ENCODE assay signal across 25 cellular contexts in the genomic region with DNA sequence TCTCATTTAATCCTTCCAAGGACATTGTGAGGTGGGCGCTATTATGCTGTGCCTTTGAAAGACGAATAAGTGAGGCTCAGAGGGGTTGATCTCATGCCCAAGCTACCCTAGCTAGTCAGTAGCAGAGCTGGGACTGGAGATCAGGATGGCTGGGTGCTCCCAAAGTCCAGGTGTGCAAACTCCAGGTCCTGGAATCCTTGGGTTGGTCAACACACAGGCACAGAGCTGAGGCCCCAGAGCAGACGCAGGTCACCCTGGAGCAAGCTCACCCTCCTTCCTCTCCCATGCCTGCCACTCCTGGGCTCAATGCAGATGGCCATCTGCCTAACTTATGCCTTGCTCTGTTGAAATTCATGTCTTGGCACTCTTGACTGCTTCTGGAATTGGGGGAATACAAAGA.
"Had no signal": no experiment of that assay in that cellular context is flagged by ENCODE, and none has a peak within 500 bp of the region (broad histone marks: within the 10 kb centered on the region; RNA-seq: fewer than 3 reads in every experiment).

No MANE protein-coding gene starts in this region.

- H3K4me3 Mint-ChIP-seq: activated T-cell treated with anti-CD3 and anti-CD28 coated beads, Interleukin-2, amount 50 U/mL, for 72 hours; effector memory CD8-positive, alpha-beta T cell; natural killer cell treated with Interleukin-12 subunit alpha and Interleukin-12 subunit beta and Interleukin-15 and Interleukin-18, amount 100 ng/mL, for 72 hours; T-helper 2 cell treated with Interferon-gamma antibody and Interleukin-4, amounts not matched to agents 5 μg/mL and 100 μg/mL, for 36 hours had no signal

- H3K36me3 ChIP-seq: breast epithelium, gastroesophageal sphincter, heart right ventricle, left ventricle myocardium inferior, neutrophil, ovary, prostate gland, spleen, tibial nerve had no signal

- DNase-seq: activated CD4-positive, alpha-beta T cell treated with anti-CD3 and anti-CD28 coated beads for 4 hours; activated CD4-positive, alpha-beta T cell treated with anti-CD3 and anti-CD28 coated beads, Interleukin-2, amount 50 U/mL, for 4 hours; activated naive CD4-positive, alpha-beta T cell; activated T-cell treated with anti-CD3 and anti-CD28 coated beads for 4 hours; activated T-cell treated with anti-CD3 and anti-CD28 coated beads, Interleukin-2, amount 50 U/mL, for 72 hours; dorsolateral prefrontal cortex; effector memory CD8-positive, alpha-beta T cell; erythroblast; heart right ventricle; kidney glomerular epithelial cell; left ventricle myocardium inferior; mucosa of descending colon; ovary; spleen; stimulated activated naive CD4-positive, alpha-beta T cell; T-helper 1 cell had no signal

- H3K9me3 Mint-ChIP-seq: activated naive CD4-positive, alpha-beta T cell treated with anti-CD3 and anti-CD28 coated beads, Interleukin-2, amount 50 U/mL, for 72 hours; activated T-cell treated with anti-CD3 and anti-CD28 coated beads, Interleukin-2, amount 50 U/mL, for 72 hours; effector memory CD8-positive, alpha-beta T cell; natural killer cell treated with Interleukin-12 subunit alpha and Interleukin-12 subunit beta and Interleukin-15 and Interleukin-18, amount 100 ng/mL, for 72 hours; T-helper 2 cell treated with Interferon-gamma antibody and Interleukin-4, amounts not matched to agents 5 μg/mL and 100 μg/mL, for 36 hours had no signal

- FAIRE-seq: colon had no signal

- H3K27me3 ChIP-seq: ovary had no signal

- H3K27ac Mint-ChIP-seq: activated naive CD4-positive, alpha-beta T cell treated with anti-CD3 and anti-CD28 coated beads, Interleukin-2, amount 50 U/mL, for 72 hours; activated T-cell treated with anti-CD3 and anti-CD28 coated beads, Interleukin-2, amount 50 U/mL, for 72 hours; effector memory CD8-positive, alpha-beta T cell; natural killer cell treated with Interleukin-12 subunit alpha and Interleukin-12 subunit beta and Interleukin-15 and Interleukin-18, amount 100 ng/mL, for 72 hours; T-helper 2 cell treated with Interferon-gamma antibody and Interleukin-4, amounts not matched to agents 5 μg/mL and 100 μg/mL, for 36 hours had no signal

- H3K4me3 ChIP-seq: breast epithelium, dorsolateral prefrontal cortex, gastroesophageal sphincter, heart right ventricle, left ventricle myocardium inferior, mucosa of descending colon, ovary, prostate gland, spleen, tibial nerve had no signal

- ATAC-seq: activated naive CD4-positive, alpha-beta T cell treated with anti-CD3 and anti-CD28 coated beads, Interleukin-2, amount 50 U/mL, for 72 hours; activated T-cell treated with anti-CD3 and anti-CD28 coated beads, Interleukin-2, amount 50 U/mL, for 72 hours; effector memory CD8-positive, alpha-beta T cell; gastroesophageal sphincter; heart right ventricle; mucosa of descending colon; natural killer cell treated with Interleukin-12 subunit alpha and Interleukin-12 subunit beta and Interleukin-15 and Interleukin-18, amount 100 ng/mL, for 72 hours had no signal

- H3K36me3 Mint-ChIP-seq: activated naive CD4-positive, alpha-beta T cell treated with anti-CD3 and anti-CD28 coated beads, Interleukin-2, amount 50 U/mL, for 72 hours; natural killer cell treated with Interleukin-12 subunit alpha and Interleukin-12 subunit beta and Interleukin-15 and Interleukin-18, amount 100 ng/mL, for 72 hours had no signal
